Comparison of ENCODE assay signal across 19 cellular contexts in genomic region chr10:97050205-97050745, GRCh38.
"Had no signal": no experiment of that assay in that cellular context is flagged by ENCODE, and none has a peak within 500 bp of the region (broad histone marks: within the 10 kb centered on the region; RNA-seq: fewer than 3 reads in every experiment).

No MANE protein-coding gene starts in this region.

- H3K27ac Mint-ChIP-seq: activated CD4-positive, alpha-beta T cell treated with anti-CD3 and anti-CD28 coated beads, Interleukin-2, amount 10 ng/mL, durations not matched to agents 7 days and 5 days; activated CD8-positive, alpha-beta T cell treated with anti-CD3 and anti-CD28 coated beads, Interleukin-2, amount 10 ng/mL, durations not matched to agents 7 days and 5 days; nephron; T-helper 1 cell treated with Interleukin-12 subunit alpha and Interleukin-12 subunit beta and Interleukin-4 antibody, amounts not matched to agents 30 μg/mL and 1 μg/mL, for 36 hours had no signal

- H3K27ac ChIP-seq: brain microvascular endothelial cell, colonic mucosa, psoas muscle, skin epidermis, thoracic aorta had no signal

- H3K36me3 ChIP-seq: brain microvascular endothelial cell, colonic mucosa, thoracic aorta had no signal

- H3K4me1 Mint-ChIP-seq: activated CD4-positive, alpha-beta T cell treated with anti-CD3 and anti-CD28 coated beads, Interleukin-2, amount 10 ng/mL, durations not matched to agents 7 days and 5 days had no signal

- H3K27me3 ChIP-seq: brain microvascular endothelial cell, colonic mucosa had no signal

- H3K4me3 ChIP-seq: colonic mucosa, psoas muscle, skin epidermis, thoracic aorta had no signal

- FAIRE-seq: frontal cortex had no signal

- H3K27me3 Mint-ChIP-seq: central memory CD8-positive, alpha-beta T cell had no signal

- ATAC-seq: activated CD8-positive, alpha-beta T cell treated with anti-CD3 and anti-CD28 coated beads, Interleukin-2, amount 10 ng/mL, durations not matched to agents 7 days and 5 days; left ventricle myocardium superior; psoas muscle; right cardiac atrium had no signal

- H3K9me3 ChIP-seq: colonic mucosa, psoas muscle, thoracic aorta had no signal

- DNase-seq: activated CD4-positive, alpha-beta T cell treated with anti-CD3 and anti-CD28 coated beads, Interleukin-2, amount 10 ng/mL, durations not matched to agents 7 days and 5 days; activated CD8-positive, alpha-beta T cell treated with anti-CD3 and anti-CD28 coated beads, Interleukin-2, amount 10 ng/mL, durations not matched to agents 7 days and 5 days; activated effector memory CD4-positive, alpha-beta T cell treated with Interleukin-2 at 50 U/mL for 16 hours; activated naive CD4-positive, alpha-beta T cell treated with anti-CD3 and anti-CD28 coated beads, Interleukin-2, amount 50 U/mL, for 16 hours; activated T-cell treated with anti-CD3 and anti-CD28 coated beads, Interleukin-2, amount 50 U/mL, for 4 hours; brain microvascular endothelial cell; colonic mucosa; erythroblast; left ventricle myocardium superior; psoas muscle; right cardiac atrium; stimulated activated CD4-positive, alpha-beta T cell treated with anti-CD3 and anti-CD28 coated beads, Interleukin-15, amount 100 ng/mL, for 24 hours; stimulated activated CD4-positive, alpha-beta T cell treated with anti-CD3 and anti-CD28 coated beads, Interleukin-4, amount 100 ng/mL, for 1 hour had no signal

- H3K4me1 ChIP-seq: colonic mucosa, psoas muscle had no signal

- H3K4me3 Mint-ChIP-seq: activated CD4-positive, alpha-beta T cell treated with anti-CD3 and anti-CD28 coated beads, Interleukin-2, amount 10 ng/mL, durations not matched to agents 7 days and 5 days; activated CD8-positive, alpha-beta T cell treated with anti-CD3 and anti-CD28 coated beads, Interleukin-2, amount 10 ng/mL, durations not matched to agents 7 days and 5 days; activated T-cell treated with anti-CD3 and anti-CD28 coated beads, Interleukin-2, amount 50 U/mL, for 4 hours; central memory CD8-positive, alpha-beta T cell; nephron; T-helper 1 cell treated with Interleukin-12 subunit alpha and Interleukin-12 subunit beta and Interleukin-4 antibody, amounts not matched to agents 30 μg/mL and 1 μg/mL, for 36 hours had no signal

- H3K9me3 Mint-ChIP-seq: activated CD4-positive, alpha-beta T cell treated with anti-CD3 and anti-CD28 coated beads, Interleukin-2, amount 10 ng/mL, durations not matched to agents 7 days and 5 days; activated T-cell treated with anti-CD3 and anti-CD28 coated beads, Interleukin-2, amount 50 U/mL, for 4 hours; nephron; T-helper 1 cell treated with Interleukin-12 subunit alpha and Interleukin-12 subunit beta and Interleukin-4 antibody, amounts not matched to agents 30 μg/mL and 1 μg/mL, for 36 hours had no signal
